In the genomic region with DNA sequence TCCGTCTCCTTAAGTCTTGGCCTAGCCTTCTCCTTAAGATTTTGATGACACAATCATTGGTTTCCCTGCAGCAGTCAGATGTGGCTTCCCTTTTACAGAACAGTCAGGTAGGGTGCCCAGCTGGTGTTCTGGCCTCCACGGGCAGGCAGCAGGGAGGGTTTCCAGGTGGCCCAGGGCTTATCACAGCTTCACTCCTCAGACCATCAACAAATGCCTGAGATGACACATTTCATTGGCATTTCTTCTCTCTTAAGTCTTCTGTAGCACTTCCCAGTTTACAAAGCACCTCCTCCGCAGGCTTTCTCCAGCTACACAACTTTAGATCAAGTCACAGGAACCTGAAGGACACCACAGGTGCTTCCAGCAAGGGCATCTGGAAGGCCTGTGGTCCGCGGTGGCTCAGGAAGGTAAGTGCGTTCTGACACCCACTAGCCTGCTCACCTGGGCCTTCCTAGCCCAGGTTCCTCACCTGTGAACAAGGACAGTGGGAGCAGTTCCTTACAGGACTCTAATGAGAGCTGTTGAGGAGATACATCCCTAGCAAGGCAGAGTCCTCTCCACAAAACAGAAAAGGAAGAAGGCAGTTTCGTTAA, we compare ENCODE assay signal across 17 cellular contexts. TPM values are rescaled to one million over a fixed set of nuclear protein-coding genes. Genes with fewer than 3 reads are reported as not detected.
DNase-seq lines count a peak whose midpoint lies in the region; ATAC-seq and TF ChIP-seq lines count a peak whose summit lies in the region.
"Had no signal": no experiment of that assay in that cellular context is flagged by ENCODE, and none has a peak within 500 bp of the region (broad histone marks: within the 10 kb centered on the region; RNA-seq: fewer than 3 reads in every experiment).

No MANE protein-coding gene starts in this region.

- no peaks in the 10 kb centered on the region for H3K36me3 Mint-ChIP-seq in nephron progenitor cell (ENCODE audit: low read depth)
- H3K36me3 Mint-ChIP-seq: activated naive CD4-positive, alpha-beta T cell treated with anti-CD3 and anti-CD28 coated beads, Interleukin-2, amount 50 U/mL, for 72 hours had no signal

- peaks cover 9% of the 10 kb centered on the region for H3K4me1 ChIP-seq in MM.1S (ENCODE audit: low read length)

- peak; percentile 28 for DNase-seq in EL
- DNase-seq in MM.1S: peak; percentile 34
- peak; percentile 0 for DNase-seq in dermis blood vessel endothelial cell
- no peak for DNase-seq in nephron progenitor cell
- no peak for DNase-seq in amygdala (lab: John Stamatoyannopoulos, UW)
- no peak for DNase-seq in NCI-H2081 treated with DMSO at 0.1 percent for 48 hours (lab: John Stamatoyannopoulos, UW)
- DNase-seq: activated CD4-positive, CD25-positive, alpha-beta regulatory T cell treated with anti-CD3 and anti-CD28 coated beads, Interleukin-2, amount 50 U/mL, for 72 hours; erythroblast; heart right ventricle; NCI-H345; OCI-M1; stimulated activated CD8-positive, alpha-beta memory T cell treated with anti-CD3 and anti-CD28 coated beads, Interleukin-4, amount 100 ng/mL, for 48 hours; testis had no signal

- H3K27me3 Mint-ChIP-seq in nephron progenitor cell (ENCODE audit: low read depth, poor library complexity): peaks cover 11% of the 10 kb centered on the region

- peak overlapping the region; percentile 67; the same call in 1 of the 2 replicates for H3K27ac ChIP-seq in MM.1S (ENCODE audit: low read length)
- H3K27ac ChIP-seq: BLaER1, heart right ventricle, testis had no signal

- no peak overlapping the region for H3K9ac ChIP-seq in MM.1S (ENCODE audit: low read length)
- H3K9ac ChIP-seq: BLaER1 had no signal

- no peaks in the 10 kb centered on the region for H3F3A ChIP-seq in MM.1S (ENCODE audit: insufficient read depth, low read length)

- peak overlapping the region; percentile 21; the same call in 1 of the 2 replicates for H3K4me2 ChIP-seq in MM.1S (ENCODE audit: low read depth, low read length)
- H3K4me2 ChIP-seq: BLaER1 had no signal

- ATAC-seq in GM18909 (IDR thresholded peaks at IDR 0.05; ENCODE audit: poor library complexity, unreplicated experiment) (no peak), HG02852 (IDR thresholded peaks at IDR 0.05; ENCODE audit: unreplicated experiment) (no peak)
- ATAC-seq: activated naive CD4-positive, alpha-beta T cell treated with anti-CD3 and anti-CD28 coated beads, Interleukin-2, amount 50 U/mL, for 72 hours; heart right ventricle had no signal

- no peaks in the 10 kb centered on the region for H3K9me3 ChIP-seq in MM.1S (replicated peaks; ENCODE audit: insufficient read depth, low read length)
- H3K9me3 ChIP-seq: BLaER1, heart right ventricle, testis had no signal

- H3K27ac Mint-ChIP-seq in nephron progenitor cell: no peak overlapping the region
- H3K27ac Mint-ChIP-seq: activated naive CD4-positive, alpha-beta T cell treated with anti-CD3 and anti-CD28 coated beads, Interleukin-2, amount 50 U/mL, for 72 hours had no signal

- no peaks in the 10 kb centered on the region for H3K9me3 Mint-ChIP-seq in nephron progenitor cell
- H3K9me3 Mint-ChIP-seq: activated naive CD4-positive, alpha-beta T cell treated with anti-CD3 and anti-CD28 coated beads, Interleukin-2, amount 50 U/mL, for 72 hours had no signal

- H3K27me3 ChIP-seq in MM.1S (replicated peaks; ENCODE audit: insufficient read depth, low read length): no peaks in the 10 kb centered on the region
- H3K27me3 ChIP-seq: testis had no signal

- no peaks in the 10 kb centered on the region for H3K36me3 ChIP-seq in MM.1S (replicated peaks; ENCODE audit: insufficient read depth, low read length)
- H3K36me3 ChIP-seq: BLaER1, heart right ventricle had no signal

- H3K4me3 Mint-ChIP-seq in nephron progenitor cell: peak overlapping the region; percentile 42

- H4K20me1 ChIP-seq in MM.1S (ENCODE audit: insufficient read depth, low read length): no peaks in the 10 kb centered on the region
- H4K20me1 ChIP-seq: BLaER1 had no signal

- TF ChIP-seq CTCF in MM.1S (IDR thresholded peaks at IDR 0.05; ENCODE audit: low read length) (no peak), nephron progenitor cell (IDR thresholded peaks at IDR 0.05) (no peak)

- H3K4me1 Mint-ChIP-seq in nephron progenitor cell: peaks cover 20% of the 10 kb centered on the region

- no peak overlapping the region for H3K4me3 ChIP-seq in MM.1S (ENCODE audit: low read length)
- H3K4me3 ChIP-seq: BLaER1, heart right ventricle, testis had no signal

- H3K79me2 ChIP-seq in MM.1S (ENCODE audit: low read length): no peaks in the 10 kb centered on the region

- H2AFZ ChIP-seq in MM.1S (ENCODE audit: low read length): 0 out of 2 replicates have a peak overlapping the region, but pooled peaks have one; percentile 64

- H3K9me2 ChIP-seq in MM.1S (replicated peaks; ENCODE audit: insufficient read depth, low read length): no peaks in the 10 kb centered on the region

RNA-seq across cellular contexts. Expression of gene PTPN18, which starts 37.6 kb away (rescaled TPM):
- total RNA-seq in dermis blood vessel endothelial cell: 36.9 and 56.6 TPM in 2 replicates

RNA-seq across cellular contexts. Expression of gene IMP4, which starts 50.7 kb away (rescaled TPM):
- total RNA-seq in dermis blood vessel endothelial cell: 92.1 and 98.0 TPM in 2 replicates

Comparison
In these comparisons a context has a peak if more than half of its experiments do, and no peak if none do; other contexts are left out.
1. DNase-seq: peak in EL (single experiment), MM.1S (single experiment) and dermis blood vessel endothelial cell (single experiment); none in nephron progenitor cell (single experiment), amygdala (0 of 56) and NCI-H2081 treated with DMSO at 0.1 percent for 48 hours (single experiment).